ENCODE assay signal across 1 cellular context in genomic region chr1:210394281-210394798, GRCh38.
A peak's percentile ranks its signal among the peaks of the same experiment; 100 is the strongest.
TF ChIP-seq lines count a peak whose summit lies in the region.

No MANE protein-coding gene starts in this region.

TF ChIP-seq in GM12878, 131 proteins besides CTCF, POLR2A, EP300 and RAD21 (continued from another document and continues in another):
- peak; percentile 85 for TF ChIP-seq SKIL (IDR thresholded peaks at IDR 0.05; ENCODE audit: low read depth, poor library complexity, severe bottlenecking)
- no peak for TF ChIP-seq IRF5 (IDR thresholded peaks at IDR 0.05; ENCODE audit: borderline replicate concordance)
- peak; percentile 33; the same call in 1 of the 2 replicates for TF ChIP-seq RAD51 (IDR thresholded peaks at IDR 0.05)
- TF ChIP-seq SMAD5 (IDR thresholded peaks at IDR 0.05; ENCODE audit: low read depth): no peak
- TF ChIP-seq ZNF592 (IDR thresholded peaks at IDR 0.05): peak; percentile 74; the same call in 1 of the 2 replicates
- TF ChIP-seq RUNX3 (IDR thresholded peaks at IDR 0.05; ENCODE audit: low read length): peak; percentile 36; the same call in 1 of the 2 replicates
- TF ChIP-seq MLLT1 (IDR thresholded peaks at IDR 0.05): peak; percentile 77
- TF ChIP-seq POLR2AphosphoS5 (IDR thresholded peaks at IDR 0.05; ENCODE audit: low read length): peak; percentile 28; the same call in 1 of the 2 replicates
- TF ChIP-seq STAT1 (conservative IDR thresholded peaks at IDR 0.05): no peak
- peak; percentile 20 for TF ChIP-seq BCL3 (IDR thresholded peaks at IDR 0.05; ENCODE audit: borderline replicate concordance, insufficient read depth, low read depth, low read length, poor library complexity, severe bottlenecking)
- TF ChIP-seq NR2F1 (conservative IDR thresholded peaks at IDR 0.05): peak; percentile 90
- TF ChIP-seq PKNOX1 (IDR thresholded peaks at IDR 0.05): peak; percentile 98
- peak; percentile 85 to 91 for TF ChIP-seq IKZF2 (IDR thresholded peaks at IDR 0.05)
- peak; percentile 82 for TF ChIP-seq CHD2 (IDR thresholded peaks at IDR 0.05; ENCODE audit: borderline replicate concordance, low read depth, low read length)
- peak; percentile 56; the same call in 1 of the 2 replicates for TF ChIP-seq ZNF24 (IDR thresholded peaks at IDR 0.05)
- TF ChIP-seq BCL11A (IDR thresholded peaks at IDR 0.05; ENCODE audit: low read depth, low read length): peak; percentile 95
- TF ChIP-seq ESRRA (IDR thresholded peaks at IDR 0.05; ENCODE audit: low read length): 0 out of 2 replicates have a peak, but pooled peaks have one; percentile 23
- peak; percentile 99 for TF ChIP-seq MTA2 (IDR thresholded peaks at IDR 0.05; ENCODE audit: low read depth)
- 0 out of 2 replicates have a peak, but pooled peaks have one; percentile 45 for TF ChIP-seq MYB (IDR thresholded peaks at IDR 0.05; ENCODE audit: borderline replicate concordance, low read depth, low read length)
- TF ChIP-seq KLF5 (IDR thresholded peaks at IDR 0.05; ENCODE audit: partially characterized antibody): no peak
- TF ChIP-seq BMI1 (IDR thresholded peaks at IDR 0.05; ENCODE audit: borderline replicate concordance): peak; percentile 61; the same call in 1 of the 2 replicates
- TF ChIP-seq TCF12 (IDR thresholded peaks at IDR 0.05; ENCODE audit: low read depth, low read length): peak; percentile 85
- no peak for TF ChIP-seq ATF3 (IDR thresholded peaks at IDR 0.05; ENCODE audit: borderline replicate concordance, extremely low read depth, low read depth, low read length)
- peak; percentile 57; the same call in 1 of the 2 replicates for TF ChIP-seq ZNF384 (IDR thresholded peaks at IDR 0.05; ENCODE audit: borderline replicate concordance, low read depth, low read length)
- peak; percentile 66 to 83; a peak in 3 of 4 replicates for TF ChIP-seq BHLHE40 (IDR thresholded peaks at IDR 0.05; ENCODE audit: borderline replicate concordance in 1 of 2, low read depth in 2 of 2, low read length in 1 of 2)
- 0 out of 2 replicates have a peak, but pooled peaks have one; percentile 14 for TF ChIP-seq NR2C1 (IDR thresholded peaks at IDR 0.05)
- no peak for TF ChIP-seq CUX1 (IDR thresholded peaks at IDR 0.05; ENCODE audit: insufficient replicate concordance, low read depth, low read length)
- no peak for TF ChIP-seq E2F8 (IDR thresholded peaks at IDR 0.05; ENCODE audit: low read depth, partially characterized antibody)
- TF ChIP-seq MEF2B (IDR thresholded peaks at IDR 0.05; ENCODE audit: partially characterized antibody, poor library complexity, severe bottlenecking): peak; percentile 89
- peak; percentile 98 for TF ChIP-seq GATAD2B (conservative IDR thresholded peaks at IDR 0.05; ENCODE audit: low read depth)
- TF ChIP-seq IKZF1 (conservative IDR thresholded peaks at IDR 0.05): peak; percentile 87
- peak; percentile 94 for TF ChIP-seq SMAD1 (IDR thresholded peaks at IDR 0.05; ENCODE audit: low read depth, partially characterized antibody)
- no peak for TF ChIP-seq NFYA (IDR thresholded peaks at IDR 0.05; ENCODE audit: borderline replicate concordance, low read depth, low read length)
- TF ChIP-seq ATF2 (IDR thresholded peaks at IDR 0.05; ENCODE audit: low read length): peak; percentile 16; the same call in 1 of the 2 replicates
- TF ChIP-seq NBN (IDR thresholded peaks at IDR 0.05): 0 out of 2 replicates have a peak, but pooled peaks have one; percentile 11
